ENCODE assay signal across 17 cellular contexts in genomic region chr3:42101481-42101880, GRCh38. TPM values are rescaled to one million over a fixed set of nuclear protein-coding genes. Genes with fewer than 3 reads are reported as not detected.
DNase-seq lines count a peak whose midpoint lies in the region; ATAC-seq and TF ChIP-seq lines count a peak whose summit lies in the region.
"Had no signal": no experiment of that assay in that cellular context is flagged by ENCODE, and none has a peak within 500 bp of the region (broad histone marks: within the 10 kb centered on the region; RNA-seq: fewer than 3 reads in every experiment).

No MANE protein-coding gene starts in this region.

- H3K27me3 Mint-ChIP-seq in glutamatergic neuron (ENCODE audit: unreplicated experiment) (peaks cover 20% of the 10 kb centered on the region), immature natural killer cell (ENCODE audit: low read depth in 3 of 3) (peaks cover 1 to 2% (median 2%) of the 10 kb centered on the region in 3 donors)
- H3K27me3 Mint-ChIP-seq: activated naive CD4-positive, alpha-beta T cell treated with anti-CD3 and anti-CD28 coated beads, Interleukin-2, amount 50 U/mL, for 24 hours; CD4-positive, alpha-beta memory T cell had no signal

- H3K9me3 Mint-ChIP-seq in glutamatergic neuron (ENCODE audit: unreplicated experiment): peaks cover 34% of the 10 kb centered on the region
- no peaks in the 10 kb centered on the region for H3K9me3 Mint-ChIP-seq in immature natural killer cell
- H3K9me3 Mint-ChIP-seq: activated naive CD4-positive, alpha-beta T cell treated with anti-CD3 and anti-CD28 coated beads, Interleukin-2, amount 50 U/mL, for 24 hours; CD4-positive, alpha-beta memory T cell; T-helper 2 cell treated with Interferon-gamma antibody and Interleukin-4, amounts not matched to agents 5 μg/mL and 100 μg/mL, for 36 hours had no signal

- ATAC-seq in upper lobe of right lung: peak; percentile 34
- ATAC-seq in GM18517 (IDR thresholded peaks at IDR 0.05; ENCODE audit: unreplicated experiment): no peak
- no peak for ATAC-seq in GM18520 (IDR thresholded peaks at IDR 0.05; ENCODE audit: unreplicated experiment)
- ATAC-seq: activated CD8-positive, alpha-beta T cell treated with anti-CD3 and anti-CD28 coated beads, Interleukin-2, amount 10 ng/mL, durations not matched to agents 7 days and 5 days had no signal

- H3K9me3 ChIP-seq in osteoblast (ENCODE audit: low read depth, low read length) (no peaks in the 10 kb centered on the region), upper lobe of right lung (no peaks in the 10 kb centered on the region)

- no peak for DNase-seq in brain microvascular endothelial cell
- no peak for DNase-seq in glutamatergic neuron
- peak; percentile 74 for DNase-seq in osteoblast (ENCODE audit: insufficient read length, low spot score, missing footprints)
- DNase-seq in upper lobe of right lung: no peak
- DNase-seq in immature natural killer cell: no peak
- DNase-seq: activated CD8-positive, alpha-beta T cell treated with anti-CD3 and anti-CD28 coated beads, Interleukin-2, amount 10 ng/mL, durations not matched to agents 7 days and 5 days; CD4-positive, alpha-beta memory T cell; dorsolateral prefrontal cortex; GF-D8; mesendoderm; NCI-H1092; NCI-H446 had no signal

- peaks cover 7% of the 10 kb centered on the region for H3K36me3 Mint-ChIP-seq in glutamatergic neuron (ENCODE audit: unreplicated experiment)
- peaks cover 0 to 6% (median 5%) of the 10 kb centered on the region in 3 donors for H3K36me3 Mint-ChIP-seq in immature natural killer cell

- intact Hi-C loops in upper lobe of right lung (cut with DNase I): no loop called here

- H3K36me3 ChIP-seq in brain microvascular endothelial cell (replicated peaks) (peaks cover 2% of the 10 kb centered on the region), osteoblast (ENCODE audit: insufficient read depth, low read length) (peaks cover 3% of the 10 kb centered on the region), upper lobe of right lung (peaks cover 5% of the 10 kb centered on the region)

- H3K27ac Mint-ChIP-seq in glutamatergic neuron (ENCODE audit: unreplicated experiment) (peak overlapping the region; percentile 12), immature natural killer cell (no peak overlapping the region)
- H3K27ac Mint-ChIP-seq: activated naive CD4-positive, alpha-beta T cell treated with anti-CD3 and anti-CD28 coated beads, Interleukin-2, amount 50 U/mL, for 24 hours; T-helper 2 cell treated with Interferon-gamma antibody and Interleukin-4, amounts not matched to agents 5 μg/mL and 100 μg/mL, for 36 hours had no signal

- peaks cover 28% of the 10 kb centered on the region for H3K4me1 ChIP-seq in osteoblast (ENCODE audit: insufficient read depth, low read length)
- peaks cover 48% of the 10 kb centered on the region for H3K4me1 ChIP-seq in upper lobe of right lung

- H2AFZ ChIP-seq in osteoblast (ENCODE audit: low read length): no peak overlapping the region
- H2AFZ ChIP-seq: parathyroid adenoma had no signal

- no peak overlapping the region for H3K4me3 ChIP-seq in brain microvascular endothelial cell (ENCODE audit: low read depth, low read length)
- H3K4me3 ChIP-seq in osteoblast (ENCODE audit: insufficient read depth, low read length): no peak overlapping the region
- no peak overlapping the region for H3K4me3 ChIP-seq in upper lobe of right lung
- H3K4me3 ChIP-seq: dorsolateral prefrontal cortex had no signal

- H3K79me2 ChIP-seq in osteoblast (ENCODE audit: insufficient read depth, low read length): peaks cover 35% of the 10 kb centered on the region

- no peak overlapping the region for H3K4me3 Mint-ChIP-seq in glutamatergic neuron (ENCODE audit: unreplicated experiment)
- H3K4me3 Mint-ChIP-seq in immature natural killer cell: no peak overlapping the region
- H3K4me3 Mint-ChIP-seq: activated CD8-positive, alpha-beta T cell treated with anti-CD3 and anti-CD28 coated beads, Interleukin-2, amount 10 ng/mL, durations not matched to agents 7 days and 5 days; activated naive CD4-positive, alpha-beta T cell treated with anti-CD3 and anti-CD28 coated beads, Interleukin-2, amount 50 U/mL, for 24 hours; CD4-positive, alpha-beta memory T cell; T-helper 2 cell treated with Interferon-gamma antibody and Interleukin-4, amounts not matched to agents 5 μg/mL and 100 μg/mL, for 36 hours had no signal

- H3K4me1 Mint-ChIP-seq in glutamatergic neuron (ENCODE audit: low read depth, unreplicated experiment) (peaks cover 52% of the 10 kb centered on the region), immature natural killer cell (peaks cover 2 to 16% of the 10 kb centered on the region in 2 donors)

- H3K27ac ChIP-seq in brain microvascular endothelial cell: peak overlapping the region; percentile 57
- peak overlapping the region; percentile 82 for H3K27ac ChIP-seq in osteoblast (ENCODE audit: low read depth, low read length)
- peak overlapping the region; percentile 67 for H3K27ac ChIP-seq in upper lobe of right lung

- H3K4me2 ChIP-seq in osteoblast (ENCODE audit: insufficient read depth, low read length): peak overlapping the region; percentile 41

- H3K27me3 ChIP-seq in brain microvascular endothelial cell (replicated peaks) (no peaks in the 10 kb centered on the region), osteoblast (ENCODE audit: insufficient read depth, low read length) (no peaks in the 10 kb centered on the region), upper lobe of right lung (no peaks in the 10 kb centered on the region)
- H3K27me3 ChIP-seq: dorsolateral prefrontal cortex had no signal

- in situ Hi-C loops in brain microvascular endothelial cell (cut with HindIII; ENCODE audit: low pct_ligation_motif_present, low sequenced_read_pairs): no loop called here

- TF ChIP-seq CTCF in brain microvascular endothelial cell (IDR thresholded peaks at IDR 0.05; ENCODE audit: low read depth, low read length, missing control alignments): no peak
- no peak for TF ChIP-seq CTCF in glutamatergic neuron (IDR thresholded peaks at IDR 0.05; ENCODE audit: partially characterized antibody, unreplicated experiment)
- no peak for TF ChIP-seq CTCF in osteoblast (IDR thresholded peaks at IDR 0.05; ENCODE audit: extremely low read depth, low read depth, low read length)
- no peak for TF ChIP-seq CTCF in upper lobe of right lung (IDR thresholded peaks at IDR 0.05)

- H4K20me1 ChIP-seq in osteoblast (ENCODE audit: insufficient read depth, low read length): no peaks in the 10 kb centered on the region

RNA-seq across cellular contexts. Expression of gene TRAK1, which starts 10.3 kb away (rescaled TPM):
- total RNA-seq in glutamatergic neuron (ENCODE audit: unreplicated experiment): 308 TPM
- total RNA-seq in osteoblast: 60.4 and 65.7 TPM in 2 replicates
- 49.6 TPM for total RNA-seq in upper lobe of right lung
- 1 to 10 TPM; 2.1 to 7.8 (median 4.4) TPM for polyA plus RNA-seq in immature natural killer cell
